1 cellular context compared by ENCODE assay signal in the genomic region with DNA sequence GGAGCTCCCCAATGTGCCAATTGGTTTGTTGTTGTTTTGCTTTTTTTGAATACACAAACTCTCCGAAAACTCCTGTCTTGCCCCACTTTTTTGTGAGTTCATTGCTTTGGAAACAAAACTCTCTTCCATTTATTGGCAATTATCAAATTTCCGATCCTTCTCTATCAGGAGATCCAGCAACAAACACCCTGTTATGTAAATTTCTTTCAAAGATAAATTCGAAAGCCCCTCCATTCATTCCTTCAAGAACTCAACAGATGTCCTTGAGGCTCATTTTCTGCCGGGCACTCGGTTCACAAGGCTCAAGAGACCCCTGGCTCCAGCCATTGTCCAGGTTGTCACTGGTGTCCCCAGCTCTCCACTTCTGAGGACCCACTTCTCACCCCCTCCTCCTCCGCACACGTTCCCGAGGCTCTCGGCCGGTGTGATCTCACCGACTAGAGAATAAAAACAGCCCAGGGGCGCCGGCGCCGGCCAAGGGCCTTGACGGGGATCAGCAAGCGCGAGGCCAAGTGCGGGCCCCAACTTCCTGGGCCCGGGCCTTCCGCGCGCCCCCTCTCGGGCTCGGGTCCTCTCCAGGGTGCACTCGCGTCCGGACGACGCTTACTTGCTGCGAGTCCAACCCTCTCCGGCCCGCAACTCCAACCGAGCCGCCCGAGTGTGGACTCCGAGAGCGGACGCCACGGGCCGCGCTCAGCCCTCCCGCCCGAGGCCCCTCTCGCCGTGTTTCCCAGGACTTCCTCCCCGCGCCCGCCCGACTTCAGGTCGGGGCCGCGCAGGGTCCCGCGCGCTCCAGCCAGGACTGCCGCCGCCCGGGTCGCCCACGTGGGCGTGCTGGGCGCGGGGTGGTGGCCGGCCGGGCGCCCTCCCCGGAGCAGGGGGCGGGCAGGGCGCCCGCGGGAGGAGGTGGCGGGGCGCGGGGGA.
TF ChIP-seq lines count a peak whose summit lies in the region.

No MANE protein-coding gene starts in this region.

TF ChIP-seq in HepG2, 621 proteins besides CTCF, POLR2A, EP300 and RAD21 (continued from another document and continues in another):
- TF ChIP-seq ZBTB10 (CRISPR knock-in tag; IDR thresholded peaks at IDR 0.05; ENCODE audit: borderline replicate concordance), result peak; percentile 87
- no peak for TF ChIP-seq PLSCR1 (CRISPR knock-in tag; IDR thresholded peaks at IDR 0.05; ENCODE audit: borderline replicate concordance)
- no peak for TF ChIP-seq RFX1 (IDR thresholded peaks at IDR 0.05)
- TF ChIP-seq ASH2L (IDR thresholded peaks at IDR 0.05; ENCODE audit: insufficient read length, low read depth, low read length), result no peak
- TF ChIP-seq ZFP36 (IDR thresholded peaks at IDR 0.05; ENCODE audit: borderline replicate concordance, low read depth, low read length, partially characterized antibody), result no peak
- no peak for TF ChIP-seq ZBTB8A (CRISPR knock-in tag; IDR thresholded peaks at IDR 0.05; ENCODE audit: borderline replicate concordance, low read depth)
- peak; percentile 80; the same call in 1 of the 2 replicates for TF ChIP-seq ZC3H4 (CRISPR knock-in tag; IDR thresholded peaks at IDR 0.05; ENCODE audit: borderline replicate concordance)
- no peak for TF ChIP-seq GATAD1 (CRISPR knock-in tag; IDR thresholded peaks at IDR 0.05)
- TF ChIP-seq ZNF775 (CRISPR knock-in tag; IDR thresholded peaks at IDR 0.05; ENCODE audit: borderline replicate concordance), result no peak
- no peak for TF ChIP-seq ZNF281 (CRISPR knock-in tag; IDR thresholded peaks at IDR 0.05; ENCODE audit: borderline replicate concordance)
- TF ChIP-seq ZNF615 (CRISPR knock-in tag; IDR thresholded peaks at IDR 0.05; ENCODE audit: borderline replicate concordance), result no peak
- TF ChIP-seq FOSL1 (CRISPR knock-in tag; IDR thresholded peaks at IDR 0.05; ENCODE audit: borderline replicate concordance), result peak; percentile 41; the same call in 1 of the 2 replicates
- no peak for TF ChIP-seq ZNF510 (CRISPR knock-in tag; IDR thresholded peaks at IDR 0.05; ENCODE audit: low read depth)
- no peak for TF ChIP-seq ZNF382 (CRISPR knock-in tag; IDR thresholded peaks at IDR 0.05; ENCODE audit: borderline replicate concordance)
- TF ChIP-seq NPAS2 (CRISPR knock-in tag; IDR thresholded peaks at IDR 0.05; ENCODE audit: borderline replicate concordance), result no peak
- TF ChIP-seq ERF (CRISPR knock-in tag; IDR thresholded peaks at IDR 0.05), result peak; percentile 82; the same call in 1 of the 2 replicates
- TF ChIP-seq FOXM1 (CRISPR knock-in tag; IDR thresholded peaks at IDR 0.05), result no peak
- no peak for TF ChIP-seq MIER3 (CRISPR knock-in tag; IDR thresholded peaks at IDR 0.05; ENCODE audit: borderline replicate concordance)
- TF ChIP-seq TRAFD1 (CRISPR knock-in tag; IDR thresholded peaks at IDR 0.05; ENCODE audit: borderline replicate concordance), result no peak
- no peak for TF ChIP-seq HBP1 (CRISPR knock-in tag; IDR thresholded peaks at IDR 0.05; ENCODE audit: low read depth)
- no peak; the same call in 1 of the 2 replicates for TF ChIP-seq ZNF501 (CRISPR knock-in tag; IDR thresholded peaks at IDR 0.05)
- TF ChIP-seq NR1H2 (CRISPR knock-in tag; IDR thresholded peaks at IDR 0.05; ENCODE audit: borderline replicate concordance, low read depth), result no peak
- peak; percentile 86; the same call in 1 of the 2 replicates for TF ChIP-seq ZNF232 (CRISPR knock-in tag; IDR thresholded peaks at IDR 0.05; ENCODE audit: borderline replicate concordance)
- TF ChIP-seq, protein P1, sequence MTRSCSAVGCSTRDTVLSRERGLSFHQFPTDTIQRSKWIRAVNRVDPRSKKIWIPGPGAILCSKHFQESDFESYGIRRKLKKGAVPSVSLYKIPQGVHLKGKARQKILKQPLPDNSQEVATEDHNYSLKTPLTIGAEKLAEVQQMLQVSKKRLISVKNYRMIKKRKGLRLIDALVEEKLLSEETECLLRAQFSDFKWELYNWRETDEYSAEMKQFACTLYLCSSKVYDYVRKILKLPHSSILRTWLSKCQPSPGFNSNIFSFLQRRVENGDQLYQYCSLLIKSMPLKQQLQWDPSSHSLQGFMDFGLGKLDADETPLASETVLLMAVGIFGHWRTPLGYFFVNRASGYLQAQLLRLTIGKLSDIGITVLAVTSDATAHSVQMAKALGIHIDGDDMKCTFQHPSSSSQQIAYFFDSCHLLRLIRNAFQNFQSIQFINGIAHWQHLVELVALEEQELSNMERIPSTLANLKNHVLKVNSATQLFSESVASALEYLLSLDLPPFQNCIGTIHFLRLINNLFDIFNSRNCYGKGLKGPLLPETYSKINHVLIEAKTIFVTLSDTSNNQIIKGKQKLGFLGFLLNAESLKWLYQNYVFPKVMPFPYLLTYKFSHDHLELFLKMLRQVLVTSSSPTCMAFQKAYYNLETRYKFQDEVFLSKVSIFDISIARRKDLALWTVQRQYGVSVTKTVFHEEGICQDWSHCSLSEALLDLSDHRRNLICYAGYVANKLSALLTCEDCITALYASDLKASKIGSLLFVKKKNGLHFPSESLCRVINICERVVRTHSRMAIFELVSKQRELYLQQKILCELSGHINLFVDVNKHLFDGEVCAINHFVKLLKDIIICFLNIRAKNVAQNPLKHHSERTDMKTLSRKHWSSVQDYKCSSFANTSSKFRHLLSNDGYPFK (CRISPR knock-in tag; IDR thresholded peaks at IDR 0.05; ENCODE audit: borderline replicate concordance), result no peak
- TF ChIP-seq ZSCAN21 (CRISPR knock-in tag; IDR thresholded peaks at IDR 0.05; ENCODE audit: borderline replicate concordance), result peak; percentile 36; the same call in 1 of the 2 replicates
- no peak for TF ChIP-seq PRPF4 (IDR thresholded peaks at IDR 0.05; ENCODE audit: low read depth, low read length, poor library complexity, severe bottlenecking)
- TF ChIP-seq, protein P2, sequence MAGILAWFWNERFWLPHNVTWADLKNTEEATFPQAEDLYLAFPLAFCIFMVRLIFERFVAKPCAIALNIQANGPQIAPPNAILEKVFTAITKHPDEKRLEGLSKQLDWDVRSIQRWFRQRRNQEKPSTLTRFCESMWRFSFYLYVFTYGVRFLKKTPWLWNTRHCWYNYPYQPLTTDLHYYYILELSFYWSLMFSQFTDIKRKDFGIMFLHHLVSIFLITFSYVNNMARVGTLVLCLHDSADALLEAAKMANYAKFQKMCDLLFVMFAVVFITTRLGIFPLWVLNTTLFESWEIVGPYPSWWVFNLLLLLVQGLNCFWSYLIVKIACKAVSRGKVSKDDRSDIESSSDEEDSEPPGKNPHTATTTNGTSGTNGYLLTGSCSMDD (CRISPR knock-in tag; IDR thresholded peaks at IDR 0.05), result 0 out of 2 replicates have a peak, but pooled peaks have one; percentile 22
- TF ChIP-seq FOXO4 (CRISPR knock-in tag; conservative IDR thresholded peaks at IDR 0.05), result no peak
- TF ChIP-seq ZFP90 (CRISPR knock-in tag; IDR thresholded peaks at IDR 0.05; ENCODE audit: borderline replicate concordance), result 0 out of 2 replicates have a peak, but pooled peaks have one; percentile 60
- TF ChIP-seq ZNF260 (CRISPR knock-in tag; IDR thresholded peaks at IDR 0.05; ENCODE audit: borderline replicate concordance, low read depth), result no peak
- TF ChIP-seq, protein P3, sequence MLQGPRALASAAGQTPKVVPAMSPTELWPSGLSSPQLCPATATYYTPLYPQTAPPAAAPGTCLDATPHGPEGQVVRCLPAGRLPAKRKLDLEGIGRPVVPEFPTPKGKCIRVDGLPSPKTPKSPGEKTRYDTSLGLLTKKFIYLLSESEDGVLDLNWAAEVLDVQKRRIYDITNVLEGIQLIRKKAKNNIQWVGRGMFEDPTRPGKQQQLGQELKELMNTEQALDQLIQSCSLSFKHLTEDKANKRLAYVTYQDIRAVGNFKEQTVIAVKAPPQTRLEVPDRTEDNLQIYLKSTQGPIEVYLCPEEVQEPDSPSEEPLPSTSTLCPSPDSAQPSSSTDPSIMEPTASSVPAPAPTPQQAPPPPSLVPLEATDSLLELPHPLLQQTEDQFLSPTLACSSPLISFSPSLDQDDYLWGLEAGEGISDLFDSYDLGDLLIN (CRISPR knock-in tag; IDR thresholded peaks at IDR 0.05; ENCODE audit: borderline replicate concordance), result peak; percentile 76; the same call in 1 of the 2 replicates
- TF ChIP-seq TRIM24 (CRISPR knock-in tag; IDR thresholded peaks at IDR 0.05), result no peak
